20 cellular contexts compared by ENCODE assay signal in the genomic region with DNA sequence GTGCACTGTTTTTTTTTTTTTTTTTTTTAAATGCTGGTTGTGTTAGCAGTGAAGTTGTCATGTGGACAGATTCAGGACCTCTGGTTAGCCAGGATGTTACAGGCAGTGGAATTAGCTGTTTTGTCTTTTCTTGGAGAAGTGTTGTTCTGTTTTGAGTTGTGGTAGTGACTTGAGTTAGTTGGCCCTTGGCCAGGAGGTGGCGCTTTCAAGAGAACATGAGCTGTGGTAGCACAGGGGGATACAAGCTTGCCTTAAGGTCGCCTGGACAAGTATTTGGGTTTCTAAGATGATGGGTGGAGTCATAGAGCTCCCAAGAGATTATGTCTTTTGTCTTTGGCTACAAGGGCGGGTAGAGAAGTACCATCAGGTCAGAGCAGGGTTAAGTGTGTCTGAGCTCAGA. TPM values are rescaled to one million over a fixed set of nuclear protein-coding genes. Genes with fewer than 3 reads are reported as not detected.
DNase-seq lines count a peak whose midpoint lies in the region; ATAC-seq, FAIRE-seq and TF ChIP-seq lines count a peak whose summit lies in the region.
"Had no signal": no experiment of that assay in that cellular context is flagged by ENCODE, and none has a peak within 500 bp of the region (broad histone marks: within the 10 kb centered on the region; RNA-seq: fewer than 3 reads in every experiment).

No MANE protein-coding gene starts in this region.

- in situ Hi-C loops in HepG2 (cut with HindIII; ENCODE audit: extremely low pct_ligation_motif_present, low pct_unique_long_range_greater_than_20kb): no loop called here

- H3K9me3 ChIP-seq in HepG2 (ENCODE audit: low read length): peaks cover 3% of the 10 kb centered on the region; the same call in 1 of the 2 replicates
- H3K9me3 ChIP-seq in right lobe of liver: peaks cover 0 to 5% (median 0%) of the 10 kb centered on the region in 4 donors
- peaks cover 12% of the 10 kb centered on the region for H3K9me3 ChIP-seq in suprapubic skin
- H3K9me3 ChIP-seq: ovary had no signal

- no peak for FAIRE-seq in HepG2 (lab: Jason Lieb, UNC)

- DNase-seq in HepG2 (ENCODE audit: low spot score): peak; percentile 12
- DNase-seq in right lobe of liver: no peak
- DNase-seq in NCI-H69 (lab: John Stamatoyannopoulos, UW): peak; percentile 15
- DNase-seq in epithelial cell of esophagus (ENCODE audit: low read depth): peak; percentile 4
- no peak for DNase-seq in suprapubic skin (ENCODE audit: low spot score in 2 of 2)
- no peak for DNase-seq in stimulated activated CD4-positive, alpha-beta T cell treated with anti-CD3 and anti-CD28 coated beads, Interleukin-2, amount 100 ng/mL, for 24 hours
- no peak for DNase-seq in NOMO-1 treated with dmso at 0.1 percent for 144 hours (lab: John Stamatoyannopoulos, UW; ENCODE audit: unreplicated experiment)
- DNase-seq in Right ventricle myocardium superior: no peak
- DNase-seq: activated CD8-positive, alpha-beta memory T cell treated with anti-CD3 and anti-CD28 coated beads for 24 hours; caudate nucleus; effector memory CD8-positive, alpha-beta T cell; left ventricle myocardium inferior; NCI-H187; NCI-H510A treated with DMSO at 0.1 percent for 48 hours; ovary; stimulated activated CD4-positive, alpha-beta T cell treated with anti-CD3 and anti-CD28 coated beads, Interleukin-4, amount 100 ng/mL, for 24 hours had no signal

- H3K36me3 ChIP-seq in HepG2 (replicated peaks in 1 of 2; ENCODE audit: control insufficient read depth in 1 of 2, insufficient read depth in 2 of 2, low read length in 2 of 2): no peaks in the 10 kb centered on the region
- H3K36me3 ChIP-seq in right lobe of liver: no peaks in the 10 kb centered on the region
- H3K36me3 ChIP-seq in suprapubic skin: no peaks in the 10 kb centered on the region
- H3K36me3 ChIP-seq: left ventricle myocardium inferior, ovary had no signal

- CTCF ChIA-PET in HepG2 (lab: Yijun Ruan, JAX; ENCODE audit: low intra/inter-chr PET ratio, low total read pairs): no interaction called here

- H2AFZ ChIP-seq in HepG2 (ENCODE audit: low read length): no peak overlapping the region

- H4K20me1 ChIP-seq in HepG2 (ENCODE audit: insufficient read depth, low read length): no peaks in the 10 kb centered on the region

- H3K4me1 ChIP-seq in HepG2 (ENCODE audit: insufficient read depth, low read length): no peaks in the 10 kb centered on the region
- H3K4me1 ChIP-seq in right lobe of liver: no peaks in the 10 kb centered on the region
- no peaks in the 10 kb centered on the region for H3K4me1 ChIP-seq in suprapubic skin
- H3K4me1 ChIP-seq: left ventricle myocardium inferior had no signal

- WGBS in HepG2 (ENCODE audit: low lambda C conversion rate): 0% methylated on average over 3 of the region's 3 CpGs
- 50% methylated on average over 2 of the region's 3 CpGs for WGBS in right lobe of liver (ENCODE audit: insufficient coverage, low coverage, low lambda C conversion rate, missing lambda C conversion rate)
- WGBS in suprapubic skin: 55% methylated on average over 3 of the region's 3 CpGs

- H3K79me2 ChIP-seq in HepG2 (ENCODE audit: insufficient read depth, low read length): no peaks in the 10 kb centered on the region

- TF ChIP-seq RAD21 in HepG2 (CRISPR knock-in tag; IDR thresholded peaks at IDR 0.05): no peak

- H3K27me3 ChIP-seq in HepG2 (ENCODE audit: control insufficient read depth in 1 of 2, insufficient read depth in 2 of 2, low read length in 2 of 2) (no peaks in the 10 kb centered on the region), right lobe of liver (no peaks in the 10 kb centered on the region), suprapubic skin (no peaks in the 10 kb centered on the region)
- H3K27me3 ChIP-seq: ovary had no signal

- TF ChIP-seq EP300 in HepG2 (IDR thresholded peaks at IDR 0.05; ENCODE audit: low read depth in 2 of 2, low read length in 2 of 2) (no peak), HepG2 (CRISPR knock-in tag; IDR thresholded peaks at IDR 0.05; ENCODE audit: borderline replicate concordance) (no peak), suprapubic skin (IDR thresholded peaks at IDR 0.05) (no peak)

- TF ChIP-seq POLR2A in HepG2 (IDR thresholded peaks at IDR 0.05; ENCODE audit: insufficient read depth in 1 of 2, low read depth in 2 of 2, low read length in 2 of 2) (no peak), right lobe of liver (IDR thresholded peaks at IDR 0.05) (no peak), suprapubic skin (IDR thresholded peaks at IDR 0.05) (no peak)

- no peak overlapping the region for H3K4me2 ChIP-seq in HepG2 (ENCODE audit: low read depth, low read length)

- POLR2A ChIA-PET in HepG2 (lab: Yijun Ruan, JAX): no interaction called here

- no peak overlapping the region for H3K9ac ChIP-seq in HepG2 (ENCODE audit: insufficient read depth, low read depth, low read length)

- TF ChIP-seq CTCF in HepG2 (CRISPR knock-in tag; IDR thresholded peaks at IDR 0.05) (no peak), right lobe of liver (IDR thresholded peaks at IDR 0.05) (no peak), epithelial cell of esophagus (IDR thresholded peaks at IDR 0.05; ENCODE audit: insufficient read depth, low read depth, low read length, missing control alignments) (no peak), suprapubic skin (IDR thresholded peaks at IDR 0.05) (no peak)

- BruUV-seq in HepG2 (replicated peaks; lab: Mats Ljungman, UMichigan): no TSS peak

- H3K27ac ChIP-seq in HepG2 (ENCODE audit: extremely low read length, insufficient read depth, low read length) (no peak overlapping the region), right lobe of liver (no peak overlapping the region), suprapubic skin (no peak overlapping the region)
- H3K27ac ChIP-seq: left ventricle myocardium inferior, ovary had no signal

- no peak overlapping the region for H3K4me3 ChIP-seq in HepG2 (replicated peaks in 1 of 3; ENCODE audit: insufficient read depth in 1 of 3, low read depth in 2 of 3, low read length in 3 of 3)
- H3K4me3 ChIP-seq in right lobe of liver: no peak overlapping the region
- H3K4me3 ChIP-seq in epithelial cell of esophagus (ENCODE audit: low read length): no peak overlapping the region
- no peak overlapping the region for H3K4me3 ChIP-seq in suprapubic skin
- H3K4me3 ChIP-seq: left ventricle myocardium inferior, ovary had no signal

- intact Hi-C loops in HepG2 (cut with micrococcal nuclease; ENCODE audit: unreplicated experiment): loop anchor here (5.0 kb wide), 1 partner anchor 545 kb away; no protein-coding TSS in a partner anchor
- intact Hi-C loops in right lobe of liver (cut with DNase I): no loop called here
- intact Hi-C loops in Right ventricle myocardium superior (cut with DNase I): no loop called here

- no peak for ATAC-seq in HepG2
- no peak for ATAC-seq in right lobe of liver
- ATAC-seq in Right ventricle myocardium superior (ENCODE audit: poor library complexity): no peak
- ATAC-seq: effector memory CD8-positive, alpha-beta T cell had no signal

RNA-seq across cellular contexts. Expression of a gene that starts 33.3 kb away (rescaled TPM):
- total RNA-seq in HepG2 (2016; rRNA removed; fragmentation: Illumina TruSeq; extraction: Trizol) (0.46 and 0.69 TPM in 2 replicates), right lobe of liver (10 to 100 TPM; 23.2 to 56.6 (median 37.1) TPM), suprapubic skin (not detected), Right ventricle myocardium superior (not detected)
- 0.44 and 0.51 TPM in 2 replicates for total RNA-seq in HepG2 (2016; cell fraction: cytosol; rRNA removed; fragmentation: Illumina TruSeq; extraction: Trizol; ENCODE audit: low read depth)
- 0.25 and 0.71 TPM in 2 replicates for total RNA-seq in HepG2 (2016; cell fraction: insoluble cytoplasmic fraction; rRNA removed; fragmentation: Illumina TruSeq; extraction: Trizol)
- total RNA-seq in HepG2 (2016; cell fraction: membrane; rRNA removed; fragmentation: Illumina TruSeq; extraction: Trizol): 0.34 and 1.3 TPM in 2 replicates
- total RNA-seq in HepG2 (2016; cell fraction: nucleus; rRNA removed; fragmentation: Illumina TruSeq; extraction: Trizol): 1.2 and 1.6 TPM in 2 replicates
- 0.95 TPM in 2 replicates for polyA plus RNA-seq in HepG2 (2011; rRNA removed)
- 0.17 and 0.32 TPM in 2 replicates for polyA plus RNA-seq in HepG2 (2011; cell fraction: cytosol; rRNA removed)
- polyA plus RNA-seq in HepG2 (2011; cell fraction: nucleus; rRNA removed): 2.3 and 3.2 TPM in 2 replicates
- 0.12 and 0.42 TPM in 2 replicates for polyA plus RNA-seq in HepG2 (2012)
- polyA plus RNA-seq in HepG2 (2016; cell fraction: cytosol; fragmentation: Illumina TruSeq; extraction: Trizol; ENCODE audit: low read depth): 0.31 and 0.32 TPM in 2 replicates
- polyA plus RNA-seq in HepG2 (2016; cell fraction: insoluble cytoplasmic fraction; fragmentation: Illumina TruSeq; extraction: Trizol; ENCODE audit: low read depth): 0.69 and 1.1 TPM in 2 replicates
- 0.35 and 0.46 TPM in 2 replicates for polyA plus RNA-seq in HepG2 (2016; cell fraction: membrane; fragmentation: Illumina TruSeq; extraction: Trizol; ENCODE audit: low read depth)
- polyA plus RNA-seq in HepG2 (2016; cell fraction: nucleus; fragmentation: Illumina TruSeq; extraction: Trizol; ENCODE audit: insufficient read depth, low read depth): 3.1 and 3.9 TPM in 2 replicates
- not detected in 2 replicates for polyA minus RNA-seq in HepG2 (2011; rRNA and poly(A)+ RNA removed; ENCODE audit: low replicate concordance)
- polyA minus RNA-seq in HepG2 (2011; cell fraction: cytosol; rRNA and poly(A)+ RNA removed): not detected in 2 replicates
- polyA minus RNA-seq in HepG2 (2011; cell fraction: nucleus; rRNA and poly(A)+ RNA removed): 4.9 and 5.3 TPM in 2 replicates
- total RNA-seq: activated T-helper 2 cell treated with anti-CD3 and anti-CD28 coated beads, Interferon-gamma antibody, Interleukin-2, Interleukin-4, amounts not matched to agents 10 μg/mL and 5 μg/mL and 100 μg/mL, durations not matched to agents 14 hours and 24 hours and 36 hours; left ventricle myocardium inferior; LHCN-M2; RPMI7951; temporal lobe had no signal
- polyA plus RNA-seq: ovary had no signal

Comparison
In these comparisons a context has a peak if more than half of its experiments do, and no peak if none do; other contexts are left out.
1. DNase-seq: peak in HepG2 (single experiment), NCI-H69 (single experiment) and epithelial cell of esophagus (single experiment); none in right lobe of liver (0 of 3), suprapubic skin (0 of 2), stimulated activated CD4-positive, alpha-beta T cell treated with anti-CD3 and anti-CD28 coated beads, Interleukin-2, amount 100 ng/mL, for 24 hours (0 of 2), NOMO-1 treated with dmso at 0.1 percent for 144 hours (single experiment) and Right ventricle myocardium superior (single experiment).
2. RNA of a gene that starts 33.3 kb away (total RNA-seq): 23.2 to 56.6 TPM in right lobe of liver; 0.25 to 1.6 TPM in HepG2, not detected in suprapubic skin and not detected in Right ventricle myocardium superior (single experiment); every median in the first group is over 4 times any median in the second.